13 cellular contexts compared by ENCODE assay signal in genomic region chr17:2795412-2796163, GRCh38. TPM values are rescaled to one million over a fixed set of nuclear protein-coding genes. Genes with fewer than 3 reads are reported as not detected.
DNase-seq lines count a peak whose midpoint lies in the region; ATAC-seq and TF ChIP-seq lines count a peak whose summit lies in the region.
"Had no signal": no experiment of that assay in that cellular context is flagged by ENCODE, and none has a peak within 500 bp of the region (broad histone marks: within the 10 kb centered on the region; RNA-seq: fewer than 3 reads in every experiment).

No MANE protein-coding gene starts in this region.

- no peak for TF ChIP-seq CTCF in CD4-positive, alpha-beta T cell (IDR thresholded peaks at IDR 0.05)
- TF ChIP-seq CTCF in GM12865 (IDR thresholded peaks at IDR 0.05; ENCODE audit: insufficient read depth, low read depth, low read length, missing control alignments) = no peak

- intact Hi-C loops in CD4-positive, alpha-beta T cell (cut with DNase I, micrococcal nuclease) = loop anchor here in 1 of 2 experiments (1.0 to 2.0 kb wide), 2 partner anchors 19 to 33 kb away; no protein-coding TSS in a partner anchor

- DNase-seq in CD4-positive, alpha-beta T cell = peak in 1 of 10 experiments; percentile 13
- DNase-seq in GM12865 (ENCODE audit: low read depth) (no peak), NCI-H1436 (lab: John Stamatoyannopoulos, UW) (no peak)
- DNase-seq in activated naive CD8-positive, alpha-beta T cell treated with anti-CD3 and anti-CD28 coated beads, Interleukin-2, amount 10 ng/mL, durations not matched to agents 7 days and 5 days = no peak
- DNase-seq in natural killer cell treated with Interleukin-12 subunit alpha and Interleukin-12 subunit beta and Interleukin-15 and Interleukin-18, amount 100 ng/mL, for 72 hours (ENCODE audit: low spot score) = no peak
- DNase-seq: DMS79, NCI-H69 had no signal

- POLR2A ChIA-PET in CD4-positive, alpha-beta T cell (lab: Charles Lee) = interaction anchor here (0.9 to 9.5 kb wide), 6 partner anchors 9 to 208 kb away, joined by 4 to 213 read pairs (median 4); no protein-coding TSS in a partner anchor
- POLR2A ChIA-PET in activated naive CD8-positive, alpha-beta T cell treated with anti-CD3 and anti-CD28 coated beads, Interleukin-2, amount 10 ng/mL, durations not matched to agents 7 days and 5 days (lab: Charles Lee) = interaction anchor here (1.2 to 3.5 kb wide), 2 partner anchors 10 to 19 kb away, joined by 5 to 45 read pairs; no protein-coding TSS in a partner anchor

- H3K9me3 Mint-ChIP-seq in CD4-positive, alpha-beta T cell = no peaks in the 10 kb centered on the region
- no peaks in the 10 kb centered on the region for H3K9me3 Mint-ChIP-seq in activated naive CD8-positive, alpha-beta T cell treated with anti-CD3 and anti-CD28 coated beads, Interleukin-2, amount 10 ng/mL, durations not matched to agents 7 days and 5 days
- no peaks in the 10 kb centered on the region for H3K9me3 Mint-ChIP-seq in natural killer cell treated with Interleukin-12 subunit alpha and Interleukin-12 subunit beta and Interleukin-15 and Interleukin-18, amount 100 ng/mL, for 72 hours

- H3K36me3 Mint-ChIP-seq in CD4-positive, alpha-beta T cell (ENCODE audit: low read depth) = peaks cover 18% of the 10 kb centered on the region
- H3K36me3 Mint-ChIP-seq in activated naive CD8-positive, alpha-beta T cell treated with anti-CD3 and anti-CD28 coated beads, Interleukin-2, amount 10 ng/mL, durations not matched to agents 7 days and 5 days = peaks cover 3% of the 10 kb centered on the region
- H3K36me3 Mint-ChIP-seq in natural killer cell treated with Interleukin-12 subunit alpha and Interleukin-12 subunit beta and Interleukin-15 and Interleukin-18, amount 100 ng/mL, for 72 hours = no peaks in the 10 kb centered on the region

- peak overlapping the region; percentile 92 for H3K4me3 Mint-ChIP-seq in CD4-positive, alpha-beta T cell
- H3K4me3 Mint-ChIP-seq in activated naive CD8-positive, alpha-beta T cell treated with anti-CD3 and anti-CD28 coated beads, Interleukin-2, amount 10 ng/mL, durations not matched to agents 7 days and 5 days = peak overlapping the region; percentile 77
- peak overlapping the region; percentile 87 for H3K4me3 Mint-ChIP-seq in natural killer cell treated with Interleukin-12 subunit alpha and Interleukin-12 subunit beta and Interleukin-15 and Interleukin-18, amount 100 ng/mL, for 72 hours

- no peaks in the 10 kb centered on the region for H3K27me3 Mint-ChIP-seq in CD4-positive, alpha-beta T cell
- H3K27me3 Mint-ChIP-seq in activated naive CD8-positive, alpha-beta T cell treated with anti-CD3 and anti-CD28 coated beads, Interleukin-2, amount 10 ng/mL, durations not matched to agents 7 days and 5 days = peaks cover 75% of the 10 kb centered on the region
- H3K27me3 Mint-ChIP-seq in natural killer cell treated with Interleukin-12 subunit alpha and Interleukin-12 subunit beta and Interleukin-15 and Interleukin-18, amount 100 ng/mL, for 72 hours = peaks cover 4 to 6% of the 10 kb centered on the region in 2 donors

- H3K27me3 ChIP-seq in CD4-positive, alpha-beta T cell (ENCODE audit: control insufficient read depth, insufficient read depth, low read length) = no peaks in the 10 kb centered on the region
- H3K27me3 ChIP-seq: body of pancreas had no signal

- H3K4me1 Mint-ChIP-seq in CD4-positive, alpha-beta T cell (ENCODE audit: low read depth) = peaks cover 84% of the 10 kb centered on the region
- H3K4me1 Mint-ChIP-seq in activated naive CD8-positive, alpha-beta T cell treated with anti-CD3 and anti-CD28 coated beads, Interleukin-2, amount 10 ng/mL, durations not matched to agents 7 days and 5 days = peaks cover 65% of the 10 kb centered on the region
- peaks cover 69 to 71% of the 10 kb centered on the region in 2 donors for H3K4me1 Mint-ChIP-seq in natural killer cell treated with Interleukin-12 subunit alpha and Interleukin-12 subunit beta and Interleukin-15 and Interleukin-18, amount 100 ng/mL, for 72 hours (ENCODE audit: low read depth in 2 of 2)

- CTCF ChIA-PET in CD4-positive, alpha-beta T cell (lab: Charles Lee) = interaction anchor here (2.4 to 4.8 kb wide), 3 partner anchors 9 to 42 kb away, joined by 9 to 35 read pairs (median 18); no protein-coding TSS in a partner anchor

- no peak overlapping the region for H3K27ac ChIP-seq in CD4-positive, alpha-beta T cell (ENCODE audit: low read depth, low read length)
- H3K27ac ChIP-seq: body of pancreas, epithelial cell of prostate, SJSA1 had no signal

- peak; percentile 5 for ATAC-seq in CD4-positive, alpha-beta T cell (ENCODE audit: poor library complexity)
- ATAC-seq in activated naive CD8-positive, alpha-beta T cell treated with anti-CD3 and anti-CD28 coated beads, Interleukin-2, amount 10 ng/mL, durations not matched to agents 7 days and 5 days (ENCODE audit: low read depth) = no peak
- ATAC-seq in natural killer cell treated with Interleukin-12 subunit alpha and Interleukin-12 subunit beta and Interleukin-15 and Interleukin-18, amount 100 ng/mL, for 72 hours = no peak
- ATAC-seq in GM18505 (IDR thresholded peaks at IDR 0.05; ENCODE audit: unreplicated experiment) (no peak), GM18867 (IDR thresholded peaks at IDR 0.05; ENCODE audit: unreplicated experiment) (no peak)
- ATAC-seq: body of pancreas had no signal

- H3K27ac Mint-ChIP-seq in CD4-positive, alpha-beta T cell = peak overlapping the region; percentile 80
- H3K27ac Mint-ChIP-seq in activated naive CD8-positive, alpha-beta T cell treated with anti-CD3 and anti-CD28 coated beads, Interleukin-2, amount 10 ng/mL, durations not matched to agents 7 days and 5 days = no peak overlapping the region
- peak overlapping the region; percentile 13 to 35 for H3K27ac Mint-ChIP-seq in natural killer cell treated with Interleukin-12 subunit alpha and Interleukin-12 subunit beta and Interleukin-15 and Interleukin-18, amount 100 ng/mL, for 72 hours

- H3K4me3 ChIP-seq in GM12865 (ENCODE audit: low read depth, low read length) = peak overlapping the region; percentile 9
- H3K4me3 ChIP-seq: body of pancreas, SJSA1, smooth muscle cell had no signal

- no peak for TF ChIP-seq POLR2A in GM18505 (IDR thresholded peaks at IDR 0.05; ENCODE audit: borderline replicate concordance, extremely low read depth, insufficient read depth, insufficient read length)

- H3K9me3 ChIP-seq in CD4-positive, alpha-beta T cell (ENCODE audit: control insufficient read depth, low read length) = no peaks in the 10 kb centered on the region
- H3K9me3 ChIP-seq: body of pancreas, SJSA1 had no signal

RNA-seq across cellular contexts. Expression of gene RAP1GAP2, which starts 0.7 kb away (rescaled TPM):
- 10 to 100 TPM; 46.3 to 49.7 TPM for total RNA-seq in CD4-positive, alpha-beta T cell
- 1 to 10 TPM; 4.0 to 4.8 TPM for total RNA-seq in activated naive CD8-positive, alpha-beta T cell treated with anti-CD3 and anti-CD28 coated beads, Interleukin-2, amount 10 ng/mL, durations not matched to agents 7 days and 5 days
- 10 to 100 TPM in 1 of 2 donors, 1 to 10 TPM in 1; 7.7 to 14.5 TPM for total RNA-seq in natural killer cell treated with Interleukin-12 subunit alpha and Interleukin-12 subunit beta and Interleukin-15 and Interleukin-18, amount 100 ng/mL, for 72 hours

RNA-seq across cellular contexts. Expression of gene CCDC92B, which starts 46.1 kb away (rescaled TPM):
- total RNA-seq in CD4-positive, alpha-beta T cell = under 1 TPM; 0.11 to 0.28 TPM
- total RNA-seq in activated naive CD8-positive, alpha-beta T cell treated with anti-CD3 and anti-CD28 coated beads, Interleukin-2, amount 10 ng/mL, durations not matched to agents 7 days and 5 days = under 1 TPM; 0.08 to 0.09 TPM
- total RNA-seq in natural killer cell treated with Interleukin-12 subunit alpha and Interleukin-12 subunit beta and Interleukin-15 and Interleukin-18, amount 100 ng/mL, for 72 hours = not detected
- total RNA-seq: SJSA1, smooth muscle cell had no signal
